In the genomic region with DNA sequence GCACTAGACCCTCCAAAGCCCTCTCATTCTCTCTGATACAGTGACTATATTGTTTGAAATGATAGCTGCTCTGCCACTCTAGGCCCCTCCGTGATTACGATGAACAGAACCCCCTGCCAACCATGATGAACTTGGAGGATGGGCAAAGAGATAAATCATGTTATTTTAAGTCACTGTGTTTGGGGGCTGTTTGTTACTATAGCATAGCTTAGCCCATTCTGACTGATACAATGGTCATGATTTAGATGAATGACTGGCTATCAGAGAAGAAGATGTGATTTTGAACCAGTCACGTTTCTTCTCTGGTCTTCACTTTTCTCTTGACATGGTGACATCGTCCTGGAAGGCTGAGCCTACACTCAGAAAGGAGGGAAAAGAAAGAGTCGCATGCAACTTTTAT, we compare ENCODE assay signal across 2 cellular contexts.
TF ChIP-seq lines count a peak whose summit lies in the region.

No MANE protein-coding gene starts in this region.

TF ChIP-seq in HepG2, 621 proteins besides CTCF, POLR2A, EP300 and RAD21:
- TF ChIP-seq ZNF12 (CRISPR knock-in tag; IDR thresholded peaks at IDR 0.05) (peak; percentile 54; the same call in 1 of the 2 replicates), ZNF850 (CRISPR knock-in tag; conservative IDR thresholded peaks at IDR 0.05) (no peak)

TF ChIP-seq in HEK293, 187 proteins besides CTCF, POLR2A, EP300 and RAD21:
- TF ChIP-seq, protein P1, sequence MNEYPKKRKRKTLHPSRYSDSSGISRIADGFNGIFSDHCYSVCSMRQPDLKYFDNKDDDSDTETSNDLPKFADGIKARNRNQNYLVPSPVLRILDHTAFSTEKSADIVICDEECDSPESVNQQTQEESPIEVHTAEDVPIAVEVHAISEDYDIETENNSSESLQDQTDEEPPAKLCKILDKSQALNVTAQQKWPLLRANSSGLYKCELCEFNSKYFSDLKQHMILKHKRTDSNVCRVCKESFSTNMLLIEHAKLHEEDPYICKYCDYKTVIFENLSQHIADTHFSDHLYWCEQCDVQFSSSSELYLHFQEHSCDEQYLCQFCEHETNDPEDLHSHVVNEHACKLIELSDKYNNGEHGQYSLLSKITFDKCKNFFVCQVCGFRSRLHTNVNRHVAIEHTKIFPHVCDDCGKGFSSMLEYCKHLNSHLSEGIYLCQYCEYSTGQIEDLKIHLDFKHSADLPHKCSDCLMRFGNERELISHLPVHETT (tag by site-specific recombination; IDR thresholded peaks at IDR 0.05) = no peak
- no peak for TF ChIP-seq ZBTB8A (tag by site-specific recombination; IDR thresholded peaks at IDR 0.05)
- 0 out of 2 replicates have a peak, but pooled peaks have one; percentile 57 for TF ChIP-seq RBAK (tag by site-specific recombination; IDR thresholded peaks at IDR 0.05)
TF ChIP-seq in HEK293: peak in this region for 1.
